12 cellular contexts compared by ENCODE assay signal in genomic region chr4:101192244-101192643, GRCh38.
DNase-seq lines count a peak whose midpoint lies in the region; ATAC-seq and TF ChIP-seq lines count a peak whose summit lies in the region.
"Had no signal": no experiment of that assay in that cellular context is flagged by ENCODE, and none has a peak within 500 bp of the region (broad histone marks: within the 10 kb centered on the region; RNA-seq: fewer than 3 reads in every experiment).

No MANE protein-coding gene starts in this region.

- peaks cover 20% of the 10 kb centered on the region for H3K4me1 ChIP-seq in osteoblast (ENCODE audit: insufficient read depth, low read length)

- H4K20me1 ChIP-seq in osteoblast (ENCODE audit: insufficient read depth, low read length) = peaks cover 7% of the 10 kb centered on the region

- H3K4me3 ChIP-seq in osteoblast (ENCODE audit: insufficient read depth, low read length) = no peak overlapping the region

- peak overlapping the region; percentile 11 for H3K27ac Mint-ChIP-seq in central memory CD8-positive, alpha-beta T cell (ENCODE audit: low read depth)
- H3K27ac Mint-ChIP-seq: activated naive CD8-positive, alpha-beta T cell treated with anti-CD3 and anti-CD28 coated beads, Interleukin-2, amount 10 ng/mL, durations not matched to agents 7 days and 5 days; T-helper 2 cell treated with Interferon-gamma antibody and Interleukin-4, amounts not matched to agents 5 μg/mL and 100 μg/mL, for 36 hours had no signal

- no peaks in the 10 kb centered on the region for H3K9me3 Mint-ChIP-seq in central memory CD8-positive, alpha-beta T cell
- H3K9me3 Mint-ChIP-seq: activated naive CD8-positive, alpha-beta T cell treated with anti-CD3 and anti-CD28 coated beads, Interleukin-2, amount 10 ng/mL, durations not matched to agents 7 days and 5 days; T-helper 2 cell treated with Interferon-gamma antibody and Interleukin-4, amounts not matched to agents 5 μg/mL and 100 μg/mL, for 36 hours had no signal

- peaks cover 3% of the 10 kb centered on the region for H3K36me3 ChIP-seq in osteoblast (ENCODE audit: insufficient read depth, low read length)

- ATAC-seq in GM18508 (IDR thresholded peaks at IDR 0.05; ENCODE audit: insufficient read depth, unreplicated experiment) = peak; percentile 91
- ATAC-seq in HG03060 (IDR thresholded peaks at IDR 0.05; ENCODE audit: low read depth, unreplicated experiment) = peak; percentile 47
- ATAC-seq in central memory CD8-positive, alpha-beta T cell (replicated peaks; ENCODE audit: extremely low read depth, poor library complexity, severe bottlenecking) = no peak
- ATAC-seq in left lobe of liver = no peak

- no peak overlapping the region for H2AFZ ChIP-seq in osteoblast (ENCODE audit: low read length)

- TF ChIP-seq CTCF in osteoblast (IDR thresholded peaks at IDR 0.05; ENCODE audit: extremely low read depth, low read depth, low read length) = no peak

- no peak overlapping the region for H3K4me2 ChIP-seq in osteoblast (ENCODE audit: insufficient read depth, low read length)

- peaks cover 44% of the 10 kb centered on the region for H3K79me2 ChIP-seq in osteoblast (ENCODE audit: insufficient read depth, low read length)

- H3K36me3 Mint-ChIP-seq in central memory CD8-positive, alpha-beta T cell (ENCODE audit: insufficient read depth) = peaks cover 6% of the 10 kb centered on the region

- no peaks in the 10 kb centered on the region for H3K9me3 ChIP-seq in osteoblast (ENCODE audit: low read depth, low read length)

- H3K4me3 Mint-ChIP-seq in central memory CD8-positive, alpha-beta T cell = no peak overlapping the region
- H3K4me3 Mint-ChIP-seq: activated naive CD8-positive, alpha-beta T cell treated with anti-CD3 and anti-CD28 coated beads, Interleukin-2, amount 10 ng/mL, durations not matched to agents 7 days and 5 days; T-helper 2 cell treated with Interferon-gamma antibody and Interleukin-4, amounts not matched to agents 5 μg/mL and 100 μg/mL, for 36 hours had no signal

- H3K27me3 Mint-ChIP-seq in central memory CD8-positive, alpha-beta T cell = no peaks in the 10 kb centered on the region
- H3K27me3 Mint-ChIP-seq: activated naive CD8-positive, alpha-beta T cell treated with anti-CD3 and anti-CD28 coated beads, Interleukin-2, amount 10 ng/mL, durations not matched to agents 7 days and 5 days had no signal

- H3K27ac ChIP-seq in osteoblast (ENCODE audit: low read depth, low read length) = peak overlapping the region; percentile 82

- peaks cover 28% of the 10 kb centered on the region for H3K4me1 Mint-ChIP-seq in central memory CD8-positive, alpha-beta T cell

- H3K27me3 ChIP-seq in osteoblast (ENCODE audit: insufficient read depth, low read length) = no peaks in the 10 kb centered on the region

- DNase-seq in central memory CD8-positive, alpha-beta T cell (ENCODE audit: low spot score in 2 of 2) = no peak
- DNase-seq in osteoblast (ENCODE audit: insufficient read length, low spot score, missing footprints) (no peak), NCI-H2227 (lab: John Stamatoyannopoulos, UW; ENCODE audit: unreplicated experiment) (no peak), NCI-H146 treated with DMSO at 0.1 percent for 48 hours (lab: John Stamatoyannopoulos, UW; ENCODE audit: unreplicated experiment) (no peak), left lobe of liver (ENCODE audit: low spot score) (no peak)
- DNase-seq in stimulated activated CD4-positive, alpha-beta T cell treated with anti-CD3 and anti-CD28 coated beads, Interleukin-12 subunit alpha, Interleukin-12 subunit beta, amount 100 ng/mL, for 4 hours = no peak
- DNase-seq: activated naive CD8-positive, alpha-beta T cell treated with anti-CD3 and anti-CD28 coated beads, Interleukin-2, amount 10 ng/mL, durations not matched to agents 7 days and 5 days; HCEC 1CT; NCI-H1105 had no signal

Comparison
In these comparisons a context has a peak if more than half of its experiments do, and no peak if none do; other contexts are left out.
1. ATAC-seq: peak in GM18508 (single experiment) and HG03060 (single experiment); none in central memory CD8-positive, alpha-beta T cell (single experiment) and left lobe of liver (single experiment).